Comparison of ENCODE assay signal across 23 cellular contexts in the genomic region with DNA sequence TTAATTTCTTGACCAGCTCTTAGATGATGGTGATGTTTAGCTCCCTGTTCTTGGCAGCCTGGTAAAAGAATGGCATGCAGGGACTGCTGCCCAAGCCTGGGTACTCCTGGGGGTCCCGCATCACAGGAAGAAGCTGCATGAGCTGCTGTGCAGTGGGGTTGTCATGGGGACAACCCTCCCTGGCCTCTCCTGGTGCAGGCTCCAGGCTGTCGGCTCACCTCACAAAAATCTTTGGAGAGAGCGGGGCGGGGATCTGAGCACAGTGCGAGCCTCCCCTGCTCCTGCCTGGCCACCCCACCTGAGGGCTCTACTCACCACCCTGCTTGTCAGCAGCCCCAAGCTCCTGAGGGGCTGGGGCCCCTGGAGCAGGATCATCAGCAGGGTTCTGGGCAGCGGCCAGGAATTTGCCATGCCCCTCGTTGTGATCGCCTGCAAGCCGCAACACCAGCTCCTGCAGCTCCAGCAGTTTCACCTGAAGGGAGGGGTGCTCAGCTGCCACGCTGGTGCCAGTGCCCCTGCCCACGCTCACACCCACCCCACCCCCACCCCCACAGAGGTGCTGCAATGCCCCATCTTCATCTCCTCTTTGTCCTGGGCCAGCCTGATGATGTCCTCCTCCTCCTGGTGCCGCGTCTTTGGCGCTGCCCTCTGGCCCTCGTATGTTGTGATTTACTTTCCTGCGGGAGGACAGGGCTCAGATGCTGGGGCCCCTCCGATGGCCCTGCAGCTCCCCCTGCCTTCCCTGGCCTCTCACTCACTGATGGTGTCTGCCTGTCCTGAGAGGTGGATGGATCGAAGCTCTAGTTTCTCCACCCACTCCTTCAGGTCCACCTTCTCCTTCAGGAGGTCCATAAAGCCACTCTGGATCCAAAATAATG.
"Had no signal": no experiment of that assay in that cellular context is flagged by ENCODE, and none has a peak within 500 bp of the region (broad histone marks: within the 10 kb centered on the region; RNA-seq: fewer than 3 reads in every experiment).

No MANE protein-coding gene starts in this region.

- H3K4me3 ChIP-seq: coronary artery, lower lobe of right lung, ovary, prostate gland, testis, vagina had no signal

- DNase-seq: activated CD4-positive, alpha-beta T cell treated with anti-CD3 and anti-CD28 coated beads for 4 hours; activated CD4-positive, alpha-beta T cell treated with anti-CD3 and anti-CD28 coated beads, Interleukin-2, amount 50 U/mL, for 48 hours; activated CD4-positive, CD25-positive, alpha-beta regulatory T cell; activated CD8-positive, alpha-beta memory T cell treated with anti-CD3 and anti-CD28 coated beads, Interleukin-2, amount 50 U/mL, for 48 hours; activated naive CD4-positive, alpha-beta T cell treated with anti-CD3 and anti-CD28 coated beads for 36 hours; activated naive CD8-positive, alpha-beta T cell treated with anti-CD3 and anti-CD28 coated beads, Interleukin-2, amount 10 ng/mL, durations not matched to agents 7 days and 5 days; activated T-cell treated with anti-CD3 and anti-CD28 coated beads, Interleukin-2, amount 50 U/mL, for 4 hours; amygdala; cerebellar nuclear complex; kidney; lower lobe of right lung; mesendoderm; naive B cell; ovary; stimulated activated CD4-positive, alpha-beta T cell treated with anti-CD3 and anti-CD28 coated beads, Interleukin-12 subunit alpha, Interleukin-12 subunit beta, amount 100 ng/mL, for 4 hours; T1000; testis had no signal

- ATAC-seq: activated T-cell treated with anti-CD3 and anti-CD28 coated beads, Interleukin-2, amount 50 U/mL, for 4 hours; left lobe of liver; lower lobe of right lung had no signal

- H3K9me3 ChIP-seq: lower lobe of right lung, neutrophil, ovary, prostate gland, testis, vagina had no signal

- H3K4me1 ChIP-seq: lower lobe of right lung, prostate gland, testis had no signal

- H3K27ac ChIP-seq: coronary artery, epithelial cell of prostate, lower lobe of right lung, neutrophil, ovary, prostate gland, testis, vagina had no signal

- H3K27me3 ChIP-seq: neutrophil, ovary, testis, vagina had no signal

- H3K36me3 ChIP-seq: lower lobe of right lung, neutrophil, ovary, prostate gland, vagina had no signal
